ENCODE assay signal across 28 cellular contexts in genomic region chr21:33721081-33721480, GRCh38.
"Had no signal": no experiment of that assay in that cellular context is flagged by ENCODE, and none has a peak within 500 bp of the region (broad histone marks: within the 10 kb centered on the region; RNA-seq: fewer than 3 reads in every experiment).

No MANE protein-coding gene starts in this region.

- H3K27me3 Mint-ChIP-seq: activated naive CD4-positive, alpha-beta T cell treated with anti-CD3 and anti-CD28 coated beads, Interleukin-2, amount 50 U/mL, for 24 hours; activated naive CD8-positive, alpha-beta T cell treated with anti-CD3 and anti-CD28 coated beads for 36 hours; activated naive CD8-positive, alpha-beta T cell treated with anti-CD3 and anti-CD28 coated beads, Interleukin-2, amount 50 U/mL, for 24 hours; activated T-helper 17 cell treated with anti-CD3 and anti-CD28 coated beads, Interleukin-2, amount 50 U/mL, for 72 hours had no signal

- H3K4me3 Mint-ChIP-seq: activated CD8-positive, alpha-beta T cell treated with anti-CD3 and anti-CD28 coated beads for 36 hours; activated naive CD4-positive, alpha-beta T cell treated with anti-CD3 and anti-CD28 coated beads for 36 hours; activated naive CD4-positive, alpha-beta T cell treated with anti-CD3 and anti-CD28 coated beads, Interleukin-2, amount 50 U/mL, for 24 hours; activated naive CD8-positive, alpha-beta T cell treated with anti-CD3 and anti-CD28 coated beads for 36 hours; activated naive CD8-positive, alpha-beta T cell treated with anti-CD3 and anti-CD28 coated beads, Interleukin-2, amount 50 U/mL, for 24 hours; activated T-cell treated with anti-CD3 and anti-CD28 coated beads, Interleukin-2, amount 50 U/mL, for 4 hours; activated T-helper 17 cell treated with anti-CD3 and anti-CD28 coated beads, Interleukin-2, amount 50 U/mL, for 72 hours had no signal

- H3K4me3 ChIP-seq: adrenal gland, body of pancreas, colonic mucosa had no signal

- H3K4me1 ChIP-seq: adrenal gland, body of pancreas, colonic mucosa had no signal

- H3K27me3 ChIP-seq: adrenal gland, body of pancreas, colonic mucosa had no signal

- H3K36me3 ChIP-seq: colonic mucosa had no signal

- DNase-seq: activated CD4-positive, alpha-beta T cell treated with anti-CD3 and anti-CD28 coated beads for 48 hours; activated CD4-positive, alpha-beta T cell treated with anti-CD3 and anti-CD28 coated beads, Interleukin-2, amount 50 U/mL, for 1 hour; activated CD4-positive, alpha-beta T cell treated with anti-CD3 and anti-CD28 coated beads, Interleukin-2, amount 50 U/mL, for 48 hours; activated CD8-positive, alpha-beta memory T cell treated with anti-CD3 and anti-CD28 coated beads for 24 hours; activated CD8-positive, alpha-beta T cell treated with anti-CD3 and anti-CD28 coated beads for 36 hours; activated effector memory CD4-positive, alpha-beta T cell treated with anti-CD3 and anti-CD28 coated beads, Interleukin-2, amount 50 U/mL, for 16 hours; activated naive CD4-positive, alpha-beta T cell treated with anti-CD3 and anti-CD28 coated beads for 36 hours; activated naive CD8-positive, alpha-beta T cell treated with anti-CD3 and anti-CD28 coated beads for 36 hours; activated naive CD8-positive, alpha-beta T cell treated with anti-CD3 and anti-CD28 coated beads, Interleukin-2, amount 50 U/mL, for 24 hours; activated T-cell treated with anti-CD3 and anti-CD28 coated beads, Interleukin-2, amount 50 U/mL, for 4 hours; adrenal gland; amygdala; aorta; body of pancreas; central memory CD4-positive, alpha-beta T cell; cerebellar nuclear complex; colonic mucosa; effector CD8-positive, alpha-beta T cell; foreskin fibroblast; head of caudate nucleus; T-helper 2 cell had no signal

- H3K9me3 ChIP-seq: adrenal gland, body of pancreas, colonic mucosa had no signal

- ATAC-seq: activated CD4-positive, CD25-positive, alpha-beta regulatory T cell treated with anti-CD3 and anti-CD28 coated beads, Interleukin-2, amount 50 U/mL, for 24 hours; activated CD8-positive, alpha-beta T cell treated with anti-CD3 and anti-CD28 coated beads for 36 hours; activated naive CD8-positive, alpha-beta T cell treated with anti-CD3 and anti-CD28 coated beads, Interleukin-2, amount 50 U/mL, for 24 hours; activated T-cell treated with anti-CD3 and anti-CD28 coated beads, Interleukin-2, amount 50 U/mL, for 4 hours; activated T-helper 17 cell treated with anti-CD3 and anti-CD28 coated beads, Interleukin-2, amount 50 U/mL, for 72 hours; body of pancreas had no signal

- H3K27ac Mint-ChIP-seq: activated CD8-positive, alpha-beta T cell treated with anti-CD3 and anti-CD28 coated beads for 36 hours; activated naive CD4-positive, alpha-beta T cell treated with anti-CD3 and anti-CD28 coated beads for 36 hours; activated naive CD4-positive, alpha-beta T cell treated with anti-CD3 and anti-CD28 coated beads, Interleukin-2, amount 50 U/mL, for 24 hours; activated naive CD8-positive, alpha-beta T cell treated with anti-CD3 and anti-CD28 coated beads for 36 hours; activated naive CD8-positive, alpha-beta T cell treated with anti-CD3 and anti-CD28 coated beads, Interleukin-2, amount 50 U/mL, for 24 hours; activated T-helper 17 cell treated with anti-CD3 and anti-CD28 coated beads, Interleukin-2, amount 50 U/mL, for 72 hours had no signal

- FAIRE-seq: endometrium, endothelial cell of umbilical vein, frontal cortex had no signal

- H3K4me1 Mint-ChIP-seq: activated naive CD4-positive, alpha-beta T cell treated with anti-CD3 and anti-CD28 coated beads, Interleukin-2, amount 50 U/mL, for 24 hours; activated naive CD8-positive, alpha-beta T cell treated with anti-CD3 and anti-CD28 coated beads for 36 hours; activated naive CD8-positive, alpha-beta T cell treated with anti-CD3 and anti-CD28 coated beads, Interleukin-2, amount 50 U/mL, for 24 hours; activated T-helper 17 cell treated with anti-CD3 and anti-CD28 coated beads, Interleukin-2, amount 50 U/mL, for 72 hours had no signal

- H3K36me3 Mint-ChIP-seq: activated naive CD4-positive, alpha-beta T cell treated with anti-CD3 and anti-CD28 coated beads, Interleukin-2, amount 50 U/mL, for 24 hours; activated naive CD8-positive, alpha-beta T cell treated with anti-CD3 and anti-CD28 coated beads for 36 hours had no signal

- H3K9me3 Mint-ChIP-seq: activated CD8-positive, alpha-beta T cell treated with anti-CD3 and anti-CD28 coated beads for 36 hours; activated naive CD4-positive, alpha-beta T cell treated with anti-CD3 and anti-CD28 coated beads for 36 hours; activated naive CD4-positive, alpha-beta T cell treated with anti-CD3 and anti-CD28 coated beads, Interleukin-2, amount 50 U/mL, for 24 hours; activated naive CD8-positive, alpha-beta T cell treated with anti-CD3 and anti-CD28 coated beads for 36 hours; activated naive CD8-positive, alpha-beta T cell treated with anti-CD3 and anti-CD28 coated beads, Interleukin-2, amount 50 U/mL, for 24 hours; activated T-cell treated with anti-CD3 and anti-CD28 coated beads, Interleukin-2, amount 50 U/mL, for 4 hours; activated T-helper 17 cell treated with anti-CD3 and anti-CD28 coated beads, Interleukin-2, amount 50 U/mL, for 72 hours had no signal

- H3K27ac ChIP-seq: adrenal gland, body of pancreas, colonic mucosa, epithelial cell of prostate had no signal
